22 cellular contexts compared by ENCODE assay signal in genomic region chr6:133612459-133612858, GRCh38.
A peak's percentile ranks its signal among the peaks of the same experiment; 100 is the strongest.
DNase-seq lines count a peak whose midpoint lies in the region; ATAC-seq, FAIRE-seq and TF ChIP-seq lines count a peak whose summit lies in the region.
"Had no signal": no experiment of that assay in that cellular context is flagged by ENCODE, and none has a peak within 500 bp of the region (broad histone marks: within the 10 kb centered on the region; RNA-seq: fewer than 3 reads in every experiment).

No MANE protein-coding gene starts in this region.

- H3K27ac ChIP-seq in A549 (peak overlapping the region; percentile 94 to 99), GM23338 (ENCODE audit: low read depth) (no peak overlapping the region), H1 (ENCODE audit: low read depth, low read length) (no peak overlapping the region), neural progenitor cell (no peak overlapping the region)
- H3K27ac ChIP-seq: BLaER1, C4-2B had no signal

- H3K36me3 ChIP-seq in GM23338 (ENCODE audit: insufficient read depth) (no peaks in the 10 kb centered on the region), H1 (ENCODE audit: control insufficient read depth in 2 of 4, insufficient read depth in 4 of 4, low read length in 3 of 4) (no peaks in the 10 kb centered on the region), neural progenitor cell (no peaks in the 10 kb centered on the region)
- H3K36me3 ChIP-seq: BLaER1 had no signal

- peaks cover 17% of the 10 kb centered on the region for H3K9me2 ChIP-seq in GM23338 (ENCODE audit: insufficient read depth)

- H3K36me3 Mint-ChIP-seq in GM23338 (ENCODE audit: low read depth) (peaks cover 8% of the 10 kb centered on the region; the same call in 2 of the 3 replicates), neural progenitor cell (no peaks in the 10 kb centered on the region)
- H3K36me3 Mint-ChIP-seq: CD4-positive, CD25-positive, alpha-beta regulatory T cell; CD8-positive, alpha-beta T cell had no signal

- no peak for TF ChIP-seq EP300 in A549 (IDR thresholded peaks at IDR 0.05)
- no peak for TF ChIP-seq EP300 in H1 (IDR thresholded peaks at IDR 0.05; ENCODE audit: borderline replicate concordance in 1 of 2, low read depth in 2 of 2, low read length in 2 of 2)

- no peaks in the 10 kb centered on the region for H3K79me1 ChIP-seq in H1 (ENCODE audit: low read depth, low read length)

- H3K4me3 ChIP-seq in A549 (no peak overlapping the region), GM23338 (no peak overlapping the region), H1 (ENCODE audit: extremely low read depth in 1 of 4, insufficient read depth in 2 of 4, low read depth in 3 of 4, low read length in 4 of 4) (no peak overlapping the region), neural progenitor cell (no peak overlapping the region)
- H3K4me3 ChIP-seq: BLaER1 had no signal

- peaks cover 2% of the 10 kb centered on the region; the same call in 2 of the 3 replicates for H3K9me3 Mint-ChIP-seq in GM23338
- H3K9me3 Mint-ChIP-seq in neural progenitor cell: peaks cover 6% of the 10 kb centered on the region
- H3K9me3 Mint-ChIP-seq: CD8-positive, alpha-beta T cell had no signal

- H3K27ac Mint-ChIP-seq in GM23338 (no peak overlapping the region), neural progenitor cell (no peak overlapping the region)
- H3K27ac Mint-ChIP-seq: B cell; CD4-positive, CD25-positive, alpha-beta regulatory T cell; CD8-positive, alpha-beta T cell had no signal

- no peak overlapping the region for H2BK120ac ChIP-seq in H1 (replicated peaks; ENCODE audit: low read depth, low read length)

- no peak overlapping the region for H3K23ac ChIP-seq in H1 (ENCODE audit: insufficient read length)

- H3K4me2 ChIP-seq in A549: no peak overlapping the region
- H3K4me2 ChIP-seq in GM23338: no peak overlapping the region
- no peak overlapping the region for H3K4me2 ChIP-seq in H1 (ENCODE audit: insufficient read depth in 1 of 2, low read depth in 2 of 2, low read length in 2 of 2)
- H3K4me2 ChIP-seq in neural progenitor cell: no peak overlapping the region
- H3K4me2 ChIP-seq: BLaER1 had no signal

- H2BK20ac ChIP-seq in H1 (ENCODE audit: low read length): no peak overlapping the region

- H3K4me3 Mint-ChIP-seq in GM23338 (no peak overlapping the region), neural progenitor cell (no peak overlapping the region)
- H3K4me3 Mint-ChIP-seq: B cell; CD4-positive, CD25-positive, alpha-beta regulatory T cell; CD8-positive, alpha-beta T cell had no signal

- H3K4me1 ChIP-seq in A549 (peaks cover 36% of the 10 kb centered on the region), GM23338 (ENCODE audit: insufficient read depth) (peaks cover 11% of the 10 kb centered on the region; the same call in 1 of the 2 replicates), H1 (replicated peaks in 1 of 4; ENCODE audit: control insufficient read depth in 3 of 4, insufficient read depth in 4 of 4, low read length in 3 of 4) (no peaks in the 10 kb centered on the region), neural progenitor cell (peaks cover 11% of the 10 kb centered on the region)
- H3K4me1 ChIP-seq: BLaER1 had no signal

- no peaks in the 10 kb centered on the region for H3K79me2 ChIP-seq in GM23338 (replicated peaks; ENCODE audit: insufficient read depth)
- no peaks in the 10 kb centered on the region for H3K79me2 ChIP-seq in H1 (ENCODE audit: control insufficient read depth in 1 of 2, insufficient read depth in 2 of 2, low read length in 2 of 2)
- H3K79me2 ChIP-seq in neural progenitor cell (ENCODE audit: low read depth): no peaks in the 10 kb centered on the region

- H4K5ac ChIP-seq in H1 (ENCODE audit: insufficient read length, low read depth, low read length): no peak overlapping the region

- TF ChIP-seq CTCF in A549 (IDR thresholded peaks at IDR 0.05) (no peak), GM23338 (conservative IDR thresholded peaks at IDR 0.05; ENCODE audit: low read depth in 2 of 2) (no peak), H1 (IDR thresholded peaks at IDR 0.05; ENCODE audit: control extremely low read depth in 1 of 3, insufficient read depth in 1 of 3, low read depth in 1 of 3, low read length in 3 of 3) (no peak), neural progenitor cell (IDR thresholded peaks at IDR 0.05) (no peak)

- 0 out of 2 replicates have a peak overlapping the region, but pooled peaks have one; percentile 0 for H2BK12ac ChIP-seq in H1 (ENCODE audit: low read depth, low read length)

- H3K18ac ChIP-seq in H1 (ENCODE audit: extremely low read depth, low read length): no peak overlapping the region

- no peak for ATAC-seq in A549
- no peak for ATAC-seq in GM23338
- ATAC-seq: CD8-positive, alpha-beta T cell had no signal

- no peak overlapping the region for H3K56ac ChIP-seq in H1 (replicated peaks; ENCODE audit: insufficient read length, low read depth, low read length)

- H2BK5ac ChIP-seq in H1 (ENCODE audit: low read depth, low read length): no peak overlapping the region

- TF ChIP-seq RAD21 in A549 (conservative IDR thresholded peaks at IDR 0.05 in 1 of 2, IDR thresholded peaks at IDR 0.05 in 1 of 2) (no peak), H1 (IDR thresholded peaks at IDR 0.05 in 1 of 2, conservative IDR thresholded peaks at IDR 0.05 in 1 of 2; ENCODE audit: low read depth in 2 of 2, low read length in 2 of 2) (no peak)

- H3F3A ChIP-seq in GM23338 (replicated peaks; ENCODE audit: low read depth): no peaks in the 10 kb centered on the region
- H3F3A ChIP-seq in neural progenitor cell (ENCODE audit: low read depth): no peaks in the 10 kb centered on the region

- H4K8ac ChIP-seq in H1 (ENCODE audit: extremely low read depth, insufficient read depth, low read length): no peak overlapping the region

- H4K91ac ChIP-seq in H1 (replicated peaks; ENCODE audit: insufficient read length, low read length): no peak overlapping the region

- H3K14ac ChIP-seq in H1 (ENCODE audit: insufficient read length): no peak overlapping the region

- FAIRE-seq in A549 (lab: Jason Lieb, UNC) (no peak), H1 (lab: Jason Lieb, UNC) (no peak)
- FAIRE-seq: GM12891, GM18507 had no signal

- H3K4me1 Mint-ChIP-seq in GM23338 (peaks cover 16% of the 10 kb centered on the region), neural progenitor cell (peaks cover 5% of the 10 kb centered on the region)
- H3K4me1 Mint-ChIP-seq: B cell; CD4-positive, CD25-positive, alpha-beta regulatory T cell had no signal

- no peaks in the 10 kb centered on the region for H4K20me1 ChIP-seq in GM23338 (replicated peaks; ENCODE audit: insufficient read depth)
- no peaks in the 10 kb centered on the region for H4K20me1 ChIP-seq in H1 (replicated peaks in 1 of 2; ENCODE audit: control insufficient read depth in 1 of 2, insufficient read depth in 2 of 2, low read length in 2 of 2)
- no peaks in the 10 kb centered on the region for H4K20me1 ChIP-seq in neural progenitor cell (ENCODE audit: low read depth)
- H4K20me1 ChIP-seq: BLaER1 had no signal

- H2BK15ac ChIP-seq in H1 (ENCODE audit: low read length): no peak overlapping the region

- peaks cover 8% of the 10 kb centered on the region for H3K27me3 Mint-ChIP-seq in GM23338 (ENCODE audit: insufficient read depth, low read depth, poor library complexity)
- no peaks in the 10 kb centered on the region for H3K27me3 Mint-ChIP-seq in neural progenitor cell (ENCODE audit: insufficient read depth, low read depth)
- H3K27me3 Mint-ChIP-seq: B cell; CD4-positive, CD25-positive, alpha-beta regulatory T cell had no signal

- H3K27me3 ChIP-seq in GM23338 (ENCODE audit: insufficient read depth): no peaks in the 10 kb centered on the region
- no peaks in the 10 kb centered on the region for H3K27me3 ChIP-seq in H1 (replicated peaks in 1 of 4; ENCODE audit: control insufficient read depth in 3 of 4, extremely low read depth in 1 of 4, insufficient read depth in 3 of 4, low read length in 3 of 4)
- no peaks in the 10 kb centered on the region for H3K27me3 ChIP-seq in neural progenitor cell
- H3K27me3 ChIP-seq: BLaER1 had no signal

- H3K23me2 ChIP-seq in H1 (ENCODE audit: low read depth, low read length): no peaks in the 10 kb centered on the region

- POLR2A ChIA-PET in A549 (lab: Yijun Ruan, JAX) (no interaction called here), H1 (lab: Charles Lee; ENCODE audit: partially characterized antibody) (no interaction called here)

- H3K4ac ChIP-seq in H1 (replicated peaks; ENCODE audit: insufficient read length, low read depth, low read length): no peak overlapping the region

- H3K9ac ChIP-seq in H1 (replicated peaks in 1 of 4; ENCODE audit: extremely low read depth in 1 of 4, low read depth in 3 of 4, low read length in 3 of 4) (no peak overlapping the region), neural progenitor cell (no peak overlapping the region)
- H3K9ac ChIP-seq: BLaER1 had no signal

- TF ChIP-seq POLR2A in A549 (IDR thresholded peaks at IDR 0.05; ENCODE audit: low read length): no peak
- TF ChIP-seq POLR2A in H1 (IDR thresholded peaks at IDR 0.05; ENCODE audit: control extremely low read depth in 1 of 2, low read depth in 2 of 2, low read length in 2 of 2): no peak

- CTCF ChIA-PET in A549 (lab: Yijun Ruan, JAX) (interaction anchor here (0.6 to 2.0 kb wide), 3 partner anchors 225 to 942 kb away, joined by 3 to 7 read pairs (median 3); no protein-coding TSS in a partner anchor), H1 (lab: Charles Lee; ENCODE audit: partially characterized antibody) (interaction anchor here (1.1 kb wide), 2 partner anchors 20 to 639 kb away, joined by 3 to 4 read pairs; no protein-coding TSS in a partner anchor)

- no peak overlapping the region for H2AK5ac ChIP-seq in H1 (ENCODE audit: low read depth, low read length)

- DNase-seq in A549 (ENCODE audit: low read depth in 1 of 2, low spot score in 1 of 2) (no peak), GM23338 (ENCODE audit: low spot score) (no peak), H1 (ENCODE audit: low read depth in 1 of 2, low spot score in 2 of 2) (no peak), neural progenitor cell (ENCODE audit: low spot score) (no peak), cerebellum (ENCODE audit: low spot score) (no peak), pons (ENCODE audit: low spot score) (no peak), HPDE6-E6E7 (ENCODE audit: extremely low spot score) (no peak)
- DNase-seq in activated T-cell treated with anti-CD3 and anti-CD28 coated beads, Interleukin-2, amount 50 U/mL, for 48 hours: no peak
- DNase-seq: Caco-2; CD4-positive, CD25-positive, alpha-beta regulatory T cell; CD8-positive, alpha-beta T cell; DMS153; DMS79 treated with DMSO at 0.1 percent for 48 hours; GF-D8; GOT3; H7; HCEC 1CT had no signal

- H2AFZ ChIP-seq in GM23338 (peak overlapping the region; percentile 32; the same call in 1 of the 2 replicates), H1 (ENCODE audit: low read length) (no peak overlapping the region), neural progenitor cell (replicated peaks) (peak overlapping the region; percentile 87)

- H3K9me3 ChIP-seq in A549 (peaks cover 29% of the 10 kb centered on the region), H1 (ENCODE audit: insufficient read depth in 2 of 2, low read depth in 1 of 2, low read length in 1 of 2) (no peaks in the 10 kb centered on the region), neural progenitor cell (ENCODE audit: low read depth) (no peaks in the 10 kb centered on the region)
- H3K9me3 ChIP-seq: Caco-2 had no signal

TF ChIP-seq in A549, 52 proteins besides CTCF, POLR2A, EP300 and RAD21:
- TF ChIP-seq JUN (IDR thresholded peaks at IDR 0.05): no peak

TF ChIP-seq in GM23338, 12 proteins besides CTCF, POLR2A, EP300 and RAD21 (continues in another document):
- TF ChIP-seq POLR2AphosphoS5 (IDR thresholded peaks at IDR 0.05; ENCODE audit: low read depth): no peak

TF ChIP-seq in H1, 55 proteins besides CTCF, POLR2A, EP300 and RAD21 (continues in another document):
- TF ChIP-seq BACH1 (IDR thresholded peaks at IDR 0.05; ENCODE audit: low read length): no peak

Comparison
In these comparisons a context has a peak if more than half of its experiments do, and no peak if none do; other contexts are left out.
1. H3K27ac ChIP-seq: peak in A549 (2 of 2); none in GM23338 (single experiment), H1 (single experiment) and neural progenitor cell (single experiment).